Comparison of ENCODE assay signal across 8 cellular contexts in genomic region chr10:35195361-35196306, GRCh38.
DNase-seq lines count a peak whose midpoint lies in the region; ATAC-seq and TF ChIP-seq lines count a peak whose summit lies in the region.

No MANE protein-coding gene starts in this region.

- ATAC-seq in GM18858 (IDR thresholded peaks at IDR 0.05; ENCODE audit: unreplicated experiment), result peak; percentile 96
- ATAC-seq in HG03103 (IDR thresholded peaks at IDR 0.05; ENCODE audit: low read depth, unreplicated experiment), result peak; percentile 89

- H3K4me3 ChIP-seq in choroid plexus epithelial cell (ENCODE audit: low read depth, low read length), result peak overlapping the region; percentile 60

- DNase-seq in AG08395 (ENCODE audit: low spot score) (peak; percentile 81), NCI-H226 (peak; percentile 71), choroid plexus epithelial cell (ENCODE audit: low read depth) (peak; percentile 98), kidney glomerular epithelial cell (lab: John Stamatoyannopoulos, UW) (peak; percentile 97)
- peak; percentile 68 for DNase-seq in activated CD4-positive, CD25-positive, alpha-beta regulatory T cell treated with anti-CD3 and anti-CD28 coated beads, Interleukin-2, amount 50 U/mL, for 16 hours (ENCODE audit: low read depth, low spot score)
- peak; percentile 85 for DNase-seq in stimulated activated CD4-positive, alpha-beta T cell treated with anti-CD3 and anti-CD28 coated beads, Interleukin-1b, Interleukin-23, amount 100 ng/mL, for 48 hours

- peak; percentile 80 for TF ChIP-seq CTCF in choroid plexus epithelial cell (conservative IDR thresholded peaks at IDR 0.05; ENCODE audit: low read depth, low read length)

Comparison
In these comparisons a context has a peak if more than half of its experiments do, and no peak if none do; other contexts are left out.
1. Peak in every context shown above with its lines: DNase-seq, ATAC-seq and H3K4me3 ChIP-seq.